In genomic region chr14:23645812-23646647, GRCh38 we compare ENCODE assay signal across 22 cellular contexts. TPM values are rescaled to one million over a fixed set of nuclear protein-coding genes. Genes with fewer than 3 reads are reported as not detected.
"Had no signal": no experiment of that assay in that cellular context is flagged by ENCODE, and none has a peak within 500 bp of the region (broad histone marks: within the 10 kb centered on the region; RNA-seq: fewer than 3 reads in every experiment).

No MANE protein-coding gene starts in this region.

- DNase-seq: activated CD4-positive, alpha-beta T cell treated with anti-CD3 and anti-CD28 coated beads, Interleukin-2, amount 10 ng/mL, durations not matched to agents 7 days and 5 days; activated gamma-delta T cell treated with Interleukin-2 at 50 U/mL for 16 hours; anterior cingulate cortex; body of pancreas; effector CD4-positive, alpha-beta T cell; foreskin keratinocyte; immature natural killer cell; lower lobe of right lung; naive thymus-derived CD4-positive, alpha-beta T cell; ovary; spleen; stimulated activated CD4-positive, alpha-beta T cell treated with anti-CD3 and anti-CD28 coated beads, Interleukin-4, amount 100 ng/mL, for 1 hour; stimulated activated naive CD4-positive, alpha-beta T cell treated with Interleukin-2 at 50 U/mL for 16 hours; T-cell; upper lobe of right lung had no signal

- H3K36me3 Mint-ChIP-seq: activated naive CD4-positive, alpha-beta T cell treated with anti-CD3 and anti-CD28 coated beads, Interleukin-2, amount 50 U/mL, for 24 hours; immature natural killer cell; naive thymus-derived CD4-positive, alpha-beta T cell; T-cell had no signal

- H3K27ac ChIP-seq: body of pancreas, cardiac muscle cell, foreskin keratinocyte, lower lobe of right lung, ovary, prostate gland, thoracic aorta, upper lobe of right lung had no signal

- H3K4me3 ChIP-seq: body of pancreas, cardiac muscle cell, lower lobe of right lung, ovary, prostate gland, spleen, thoracic aorta, upper lobe of right lung had no signal

- H3K4me3 Mint-ChIP-seq: activated CD4-positive, alpha-beta T cell treated with anti-CD3 and anti-CD28 coated beads, Interleukin-2, amount 10 ng/mL, durations not matched to agents 7 days and 5 days; activated naive CD4-positive, alpha-beta T cell treated with anti-CD3 and anti-CD28 coated beads, Interleukin-2, amount 50 U/mL, for 24 hours; activated T-helper 1 cell treated with anti-CD3 and anti-CD28 coated beads, Interleukin-12 subunit alpha, Interleukin-12 subunit beta, Interleukin-2, Interleukin-4 antibody, amounts not matched to agents 30 ng/mL and 10 ng/mL and 1 ng/mL, durations not matched to agents 14 hours and 24 hours and 36 hours; immature natural killer cell; naive thymus-derived CD4-positive, alpha-beta T cell; T-cell had no signal

- H3K9me3 Mint-ChIP-seq: activated CD4-positive, alpha-beta T cell treated with anti-CD3 and anti-CD28 coated beads, Interleukin-2, amount 10 ng/mL, durations not matched to agents 7 days and 5 days; activated naive CD4-positive, alpha-beta T cell treated with anti-CD3 and anti-CD28 coated beads, Interleukin-2, amount 50 U/mL, for 24 hours; activated T-helper 1 cell treated with anti-CD3 and anti-CD28 coated beads, Interleukin-12 subunit alpha, Interleukin-12 subunit beta, Interleukin-2, Interleukin-4 antibody, amounts not matched to agents 30 ng/mL and 10 ng/mL and 1 ng/mL, durations not matched to agents 14 hours and 24 hours and 36 hours; naive thymus-derived CD4-positive, alpha-beta T cell; T-cell had no signal

- H3K27me3 Mint-ChIP-seq: activated CD4-positive, alpha-beta T cell treated with anti-CD3 and anti-CD28 coated beads, Interleukin-2, amount 10 ng/mL, durations not matched to agents 7 days and 5 days; activated naive CD4-positive, alpha-beta T cell treated with anti-CD3 and anti-CD28 coated beads, Interleukin-2, amount 50 U/mL, for 24 hours; naive thymus-derived CD4-positive, alpha-beta T cell had no signal

- H3K36me3 ChIP-seq: cardiac muscle cell, lower lobe of right lung, ovary, prostate gland, spleen, thoracic aorta, upper lobe of right lung had no signal

- H3K4me1 ChIP-seq: foreskin keratinocyte, lower lobe of right lung, prostate gland, upper lobe of right lung had no signal

- H3K27ac Mint-ChIP-seq: activated CD4-positive, alpha-beta T cell treated with anti-CD3 and anti-CD28 coated beads, Interleukin-2, amount 10 ng/mL, durations not matched to agents 7 days and 5 days; activated naive CD4-positive, alpha-beta T cell treated with anti-CD3 and anti-CD28 coated beads, Interleukin-2, amount 50 U/mL, for 24 hours; activated T-helper 1 cell treated with anti-CD3 and anti-CD28 coated beads, Interleukin-12 subunit alpha, Interleukin-12 subunit beta, Interleukin-2, Interleukin-4 antibody, amounts not matched to agents 30 ng/mL and 10 ng/mL and 1 ng/mL, durations not matched to agents 14 hours and 24 hours and 36 hours; naive thymus-derived CD4-positive, alpha-beta T cell; T-cell had no signal

- ATAC-seq: body of pancreas; foreskin keratinocyte; left lobe of liver; lower lobe of right lung; naive thymus-derived CD4-positive, alpha-beta T cell; T-cell; upper lobe of right lung had no signal

- H3K4me1 Mint-ChIP-seq: activated CD4-positive, alpha-beta T cell treated with anti-CD3 and anti-CD28 coated beads, Interleukin-2, amount 10 ng/mL, durations not matched to agents 7 days and 5 days; activated naive CD4-positive, alpha-beta T cell treated with anti-CD3 and anti-CD28 coated beads, Interleukin-2, amount 50 U/mL, for 24 hours; naive thymus-derived CD4-positive, alpha-beta T cell; T-cell had no signal

- H3K9me3 ChIP-seq: body of pancreas, lower lobe of right lung, ovary, prostate gland, spleen, thoracic aorta, upper lobe of right lung had no signal

- H3K27me3 ChIP-seq: body of pancreas, cardiac muscle cell, foreskin keratinocyte, ovary, spleen, upper lobe of right lung had no signal

RNA-seq across cellular contexts. Expression of gene DHRS2, which starts 9.9 kb away (rescaled TPM):
- total RNA-seq: cardiac muscle cell, glomerular endothelial cell, thoracic aorta had no signal
